8 cellular contexts compared by ENCODE assay signal in genomic region chr16:31876955-31877828, GRCh38. TPM values are rescaled to one million over a fixed set of nuclear protein-coding genes. Genes with fewer than 3 reads are reported as not detected.
DNase-seq lines count a peak whose midpoint lies in the region; ATAC-seq, FAIRE-seq and TF ChIP-seq lines count a peak whose summit lies in the region.

No MANE protein-coding gene starts in this region.

- DNase-seq in GM12891 (ENCODE audit: insufficient read length, low spot score) (no peak), GM23248 (peak; percentile 92), LoVo (ENCODE audit: low spot score) (peak; percentile 62), lung microvascular endothelial cell (ENCODE audit: low read depth in 2 of 2) (peak; percentile 37 to 93), uterus (no peak), G401 (ENCODE audit: low spot score) (no peak), prostate gland (ENCODE audit: low spot score) (no peak)
- DNase-seq in activated naive CD8-positive, alpha-beta T cell treated with anti-CD3 and anti-CD28 coated beads, Interleukin-2, amount 50 U/mL, for 24 hours, result peak; percentile 49

- H3F3A ChIP-seq in GM23248 (ENCODE audit: insufficient read depth), result peaks cover 47% of the 10 kb centered on the region

- H3K27me3 ChIP-seq in GM23248 (replicated peaks; ENCODE audit: insufficient read depth) (no peaks in the 10 kb centered on the region), uterus (no peaks in the 10 kb centered on the region), prostate gland (replicated peaks; ENCODE audit: insufficient read depth) (no peaks in the 10 kb centered on the region)

- no peaks in the 10 kb centered on the region for H4K20me1 ChIP-seq in GM23248 (ENCODE audit: insufficient read depth)

- H3K27ac Mint-ChIP-seq in activated naive CD8-positive, alpha-beta T cell treated with anti-CD3 and anti-CD28 coated beads, Interleukin-2, amount 50 U/mL, for 24 hours, result peak overlapping the region; percentile 99

- in situ Hi-C loops in GM23248 (cut with MboI) (loop anchor here (25.0 kb wide), 1 partner anchor 915 kb away; the partner anchor contains the start of gene SETD1A), G401 (cut with HindIII; ENCODE audit: low sequenced_read_pairs) (no loop called here)

- peak overlapping the region; percentile 72 for H3K4me2 ChIP-seq in GM23248 (ENCODE audit: unreplicated experiment)

- H3K9ac ChIP-seq in GM23248, result peak overlapping the region; percentile 77

- H3K9me3 ChIP-seq in GM23248 (ENCODE audit: low read depth) (no peaks in the 10 kb centered on the region), uterus (no peaks in the 10 kb centered on the region), prostate gland (no peaks in the 10 kb centered on the region)

- H3K4me1 Mint-ChIP-seq in activated naive CD8-positive, alpha-beta T cell treated with anti-CD3 and anti-CD28 coated beads, Interleukin-2, amount 50 U/mL, for 24 hours, result peaks cover 86% of the 10 kb centered on the region

- H3K4me1 ChIP-seq in GM23248 (ENCODE audit: insufficient read depth) (peaks cover 45% of the 10 kb centered on the region), uterus (peaks cover 3% of the 10 kb centered on the region in 2 donors), prostate gland (replicated peaks) (no peaks in the 10 kb centered on the region)

- H3K9me2 ChIP-seq in GM23248 (ENCODE audit: insufficient read depth), result no peaks in the 10 kb centered on the region

- TF ChIP-seq CTCF in uterus (IDR thresholded peaks at IDR 0.05), result no peak
- no peak for TF ChIP-seq CTCF in prostate gland (IDR thresholded peaks at IDR 0.05)

- H3K4me3 Mint-ChIP-seq in activated naive CD8-positive, alpha-beta T cell treated with anti-CD3 and anti-CD28 coated beads, Interleukin-2, amount 50 U/mL, for 24 hours, result peak overlapping the region; percentile 93

- WGBS in GM23248 (ENCODE audit: low coverage in 1 of 2, low lambda C conversion rate in 2 of 2, missing lambda C conversion rate in 2 of 2), 2 experiments, result 38 to 43% methylated on average over 5 of the region's 5 CpGs
- WGBS in prostate gland, result 29% methylated on average over 5 of the region's 5 CpGs

- H3K27ac ChIP-seq in GM23248, result peak overlapping the region; percentile 94
- H3K27ac ChIP-seq in uterus, result peak overlapping the region; percentile 66 to 76
- no peak overlapping the region for H3K27ac ChIP-seq in prostate gland

- TF ChIP-seq POLR2A in GM12891 (IDR thresholded peaks at IDR 0.05; ENCODE audit: low read depth, low read length) (peak; percentile 49; the same call in 1 of the 2 replicates), uterus (IDR thresholded peaks at IDR 0.05) (no peak), prostate gland (IDR thresholded peaks at IDR 0.05) (no peak)

- H3K79me2 ChIP-seq in GM23248 (ENCODE audit: insufficient read depth), result peaks cover 83% of the 10 kb centered on the region

- ATAC-seq in activated naive CD8-positive, alpha-beta T cell treated with anti-CD3 and anti-CD28 coated beads, Interleukin-2, amount 50 U/mL, for 24 hours, result peak; percentile 76

- no peak for FAIRE-seq in GM12891 (lab: Jason Lieb, UNC)

- H3K27me3 Mint-ChIP-seq in activated naive CD8-positive, alpha-beta T cell treated with anti-CD3 and anti-CD28 coated beads, Interleukin-2, amount 50 U/mL, for 24 hours, result peaks cover 4% of the 10 kb centered on the region

- H3K36me3 ChIP-seq in GM23248 (ENCODE audit: low read depth), result no peaks in the 10 kb centered on the region
- no peaks in the 10 kb centered on the region for H3K36me3 ChIP-seq in uterus
- no peaks in the 10 kb centered on the region for H3K36me3 ChIP-seq in prostate gland

- H3K4me3 ChIP-seq in GM23248, result peak overlapping the region; percentile 54
- H3K4me3 ChIP-seq in uterus, result no peak overlapping the region
- H3K4me3 ChIP-seq in prostate gland, result no peak overlapping the region

- intact Hi-C loops in uterus (cut with DNase I; ENCODE audit: low total_unique reads) (no loop called here), prostate gland (cut with DNase I) (loop anchor here (10.0 kb wide), 3 partner anchors 162 to 892 kb away; partner anchors contain the start of genes HSD3B7 and RUSF1)

- peak overlapping the region; percentile 51; the same call in 1 of the 2 replicates for H2AFZ ChIP-seq in GM23248

- H3K9me3 Mint-ChIP-seq in activated naive CD8-positive, alpha-beta T cell treated with anti-CD3 and anti-CD28 coated beads, Interleukin-2, amount 50 U/mL, for 24 hours, result peaks cover 4% of the 10 kb centered on the region

- peaks cover 78% of the 10 kb centered on the region for H3K36me3 Mint-ChIP-seq in activated naive CD8-positive, alpha-beta T cell treated with anti-CD3 and anti-CD28 coated beads, Interleukin-2, amount 50 U/mL, for 24 hours (ENCODE audit: low read depth)

TF ChIP-seq in GM12891, 5 proteins besides CTCF, POLR2A, EP300 and RAD21:
- TF ChIP-seq TAF1 (IDR thresholded peaks at IDR 0.05; ENCODE audit: low read depth, low read length) (peak; percentile 50; the same call in 1 of the 2 replicates), POU2F2 (IDR thresholded peaks at IDR 0.05; ENCODE audit: low read depth, low read length) (peak; percentile 29; the same call in 1 of the 2 replicates), POLR2AphosphoS5 (IDR thresholded peaks at IDR 0.05; ENCODE audit: low read depth, low read length) (no peak)

RNA-seq across cellular contexts. Expression of gene ZNF267, which starts 3.6 kb away (rescaled TPM):
- polyA plus RNA-seq in GM12891 (2012; ENCODE audit: low read depth, missing spikeins), result 16.4 TPM
- total RNA-seq in GM23248 (2014; rRNA removed; shearing (Covaris generic)), result 6.6 and 6.7 TPM in 2 replicates
- 3.5 and 5.9 TPM in 2 replicates for polyA plus RNA-seq in GM23248 (2016; fragmentation: Nextera tagmentation; extraction: Ambion mirVana)
- total RNA-seq in lung microvascular endothelial cell (15.0 and 22.4 TPM in 2 replicates), uterus (10 to 100 TPM in 2 of 4 donors, 1 to 10 TPM in 2; 4.4 to 21.4 (median 14.6) TPM), prostate gland (10 to 100 TPM in 1 of 2 donors, 1 to 10 TPM in 1; 6.9 to 21.4 TPM)
- 14.0 and 19.6 TPM in 2 replicates for total RNA-seq in G401 (2014; rRNA removed; shearing (Covaris generic))

Comparison
In these comparisons a context has a peak if more than half of its experiments do, and no peak if none do; other contexts are left out.
1. DNase-seq: peak in GM23248 (single experiment), LoVo (single experiment), activated naive CD8-positive, alpha-beta T cell treated with anti-CD3 and anti-CD28 coated beads, Interleukin-2, amount 50 U/mL, for 24 hours (single experiment) and lung microvascular endothelial cell (2 of 2); none in GM12891 (single experiment), uterus (0 of 2), G401 (single experiment) and prostate gland (single experiment).
2. H3K27ac ChIP-seq: peak in GM23248 (single experiment) and uterus (2 of 2); none in prostate gland (0 of 2).